Comparison of ENCODE assay signal across 1 cellular context in genomic region chr9:80691229-80691628, GRCh38.
TF ChIP-seq lines count a peak whose summit lies in the region.

No MANE protein-coding gene starts in this region.

TF ChIP-seq in GM23338, 12 proteins besides CTCF, POLR2A, EP300 and RAD21 (continued from another document):
- TF ChIP-seq, protein P1, sequence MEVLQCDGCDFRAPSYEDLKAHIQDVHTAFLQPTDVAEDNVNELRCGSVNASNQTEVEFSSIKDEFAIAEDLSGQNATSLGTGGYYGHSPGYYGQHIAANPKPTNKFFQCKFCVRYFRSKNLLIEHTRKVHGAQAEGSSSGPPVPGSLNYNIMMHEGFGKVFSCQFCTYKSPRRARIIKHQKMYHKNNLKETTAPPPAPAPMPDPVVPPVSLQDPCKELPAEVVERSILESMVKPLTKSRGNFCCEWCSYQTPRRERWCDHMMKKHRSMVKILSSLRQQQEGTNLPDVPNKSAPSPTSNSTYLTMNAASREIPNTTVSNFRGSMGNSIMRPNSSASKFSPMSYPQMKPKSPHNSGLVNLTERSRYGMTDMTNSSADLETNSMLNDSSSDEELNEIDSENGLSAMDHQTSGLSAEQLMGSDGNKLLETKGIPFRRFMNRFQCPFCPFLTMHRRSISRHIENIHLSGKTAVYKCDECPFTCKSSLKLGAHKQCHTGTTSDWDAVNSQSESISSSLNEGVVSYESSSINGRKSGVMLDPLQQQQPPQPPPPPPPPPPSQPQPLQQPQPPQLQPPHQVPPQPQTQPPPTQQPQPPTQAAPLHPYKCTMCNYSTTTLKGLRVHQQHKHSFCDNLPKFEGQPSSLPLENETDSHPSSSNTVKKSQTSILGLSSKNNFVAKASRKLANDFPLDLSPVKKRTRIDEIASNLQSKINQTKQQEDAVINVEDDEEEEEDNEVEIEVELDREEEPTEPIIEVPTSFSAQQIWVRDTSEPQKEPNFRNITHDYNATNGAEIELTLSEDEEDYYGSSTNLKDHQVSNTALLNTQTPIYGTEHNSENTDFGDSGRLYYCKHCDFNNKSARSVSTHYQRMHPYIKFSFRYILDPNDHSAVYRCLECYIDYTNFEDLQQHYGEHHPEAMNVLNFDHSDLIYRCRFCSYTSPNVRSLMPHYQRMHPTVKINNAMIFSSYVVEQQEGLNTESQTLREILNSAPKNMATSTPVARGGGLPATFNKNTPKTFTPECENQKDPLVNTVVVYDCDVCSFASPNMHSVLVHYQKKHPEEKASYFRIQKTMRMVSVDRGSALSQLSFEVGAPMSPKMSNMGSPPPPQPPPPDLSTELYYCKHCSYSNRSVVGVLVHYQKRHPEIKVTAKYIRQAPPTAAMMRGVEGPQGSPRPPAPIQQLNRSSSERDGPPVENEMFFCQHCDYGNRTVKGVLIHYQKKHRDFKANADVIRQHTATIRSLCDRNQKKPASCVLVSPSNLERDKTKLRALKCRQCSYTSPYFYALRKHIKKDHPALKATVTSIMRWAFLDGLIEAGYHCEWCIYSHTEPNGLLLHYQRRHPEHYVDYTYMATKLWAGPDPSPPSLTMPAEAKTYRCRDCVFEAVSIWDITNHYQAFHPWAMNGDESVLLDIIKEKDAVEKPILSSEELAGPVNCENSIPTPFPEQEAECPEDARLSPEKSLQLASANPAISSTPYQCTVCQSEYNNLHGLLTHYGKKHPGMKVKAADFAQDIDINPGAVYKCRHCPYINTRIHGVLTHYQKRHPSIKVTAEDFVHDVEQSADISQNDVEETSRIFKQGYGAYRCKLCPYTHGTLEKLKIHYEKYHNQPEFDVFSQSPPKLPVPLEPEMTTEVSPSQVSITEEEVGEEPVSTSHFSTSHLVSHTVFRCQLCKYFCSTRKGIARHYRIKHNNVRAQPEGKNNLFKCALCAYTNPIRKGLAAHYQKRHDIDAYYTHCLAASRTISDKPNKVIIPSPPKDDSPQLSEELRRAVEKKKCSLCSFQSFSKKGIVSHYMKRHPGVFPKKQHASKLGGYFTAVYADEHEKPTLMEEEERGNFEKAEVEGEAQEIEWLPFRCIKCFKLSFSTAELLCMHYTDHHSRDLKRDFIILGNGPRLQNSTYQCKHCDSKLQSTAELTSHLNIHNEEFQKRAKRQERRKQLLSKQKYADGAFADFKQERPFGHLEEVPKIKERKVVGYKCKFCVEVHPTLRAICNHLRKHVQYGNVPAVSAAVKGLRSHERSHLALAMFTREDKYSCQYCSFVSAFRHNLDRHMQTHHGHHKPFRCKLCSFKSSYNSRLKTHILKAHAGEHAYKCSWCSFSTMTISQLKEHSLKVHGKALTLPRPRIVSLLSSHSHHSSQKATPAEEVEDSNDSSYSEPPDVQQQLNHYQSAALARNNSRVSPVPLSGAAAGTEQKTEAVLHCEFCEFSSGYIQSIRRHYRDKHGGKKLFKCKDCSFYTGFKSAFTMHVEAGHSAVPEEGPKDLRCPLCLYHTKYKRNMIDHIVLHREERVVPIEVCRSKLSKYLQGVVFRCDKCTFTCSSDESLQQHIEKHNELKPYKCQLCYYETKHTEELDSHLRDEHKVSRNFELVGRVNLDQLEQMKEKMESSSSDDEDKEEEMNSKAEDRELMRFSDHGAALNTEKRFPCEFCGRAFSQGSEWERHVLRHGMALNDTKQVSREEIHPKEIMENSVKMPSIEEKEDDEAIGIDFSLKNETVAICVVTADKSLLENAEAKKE (CRISPR knock-in tag; IDR thresholded peaks at IDR 0.05), result no peak
- TF ChIP-seq JUNB (IDR thresholded peaks at IDR 0.05; ENCODE audit: unreplicated experiment) (no peak), CREB1 (CRISPR knock-in tag; IDR thresholded peaks at IDR 0.05; ENCODE audit: low read depth) (no peak)
